16 cellular contexts compared by ENCODE assay signal in the genomic region with DNA sequence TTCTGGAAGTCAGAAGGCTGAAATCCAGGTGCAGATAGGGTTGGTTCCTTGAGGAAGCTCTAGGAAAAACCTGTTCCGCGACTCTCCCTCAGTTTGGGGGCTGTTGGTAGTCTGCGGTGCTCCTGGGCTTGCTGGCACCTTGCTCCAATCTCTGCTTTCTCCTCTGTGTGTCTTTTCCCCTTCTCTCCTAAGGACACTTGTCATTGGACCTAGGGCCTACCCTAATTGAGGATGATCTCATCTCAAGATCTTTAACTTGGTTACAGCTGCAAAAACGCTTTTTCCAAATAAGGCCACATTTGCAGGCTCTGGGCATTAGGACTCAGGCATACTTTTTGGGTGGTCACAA. TPM values are rescaled to one million over a fixed set of nuclear protein-coding genes. Genes with fewer than 3 reads are reported as not detected.
DNase-seq lines count a peak whose midpoint lies in the region; ATAC-seq and TF ChIP-seq lines count a peak whose summit lies in the region.
"Had no signal": no experiment of that assay in that cellular context is flagged by ENCODE, and none has a peak within 500 bp of the region (broad histone marks: within the 10 kb centered on the region; RNA-seq: fewer than 3 reads in every experiment).

No MANE protein-coding gene starts in this region.

- H3K27ac ChIP-seq in H9 (ENCODE audit: insufficient read length, low read depth, low read length) (no peak overlapping the region), RWPE2 (ENCODE audit: poor library complexity, severe bottlenecking) (peak overlapping the region; percentile 99), gastrocnemius medialis (peak overlapping the region; percentile 63 to 81 (median 74))
- H3K27ac ChIP-seq: BLaER1 treated with 17β-estradiol and CSF1 and Interleukin-3, amounts not matched to agents 10 nM and 100 nM had no signal

- no peaks in the 10 kb centered on the region for H4K20me1 ChIP-seq in H9 (ENCODE audit: control insufficient read depth, insufficient read depth, insufficient read length)

- H3K4ac ChIP-seq in H9 (ENCODE audit: low read depth, low read length), result no peak overlapping the region; the same call in 1 of the 2 replicates

- H3K4me3 ChIP-seq in RWPE2 (ENCODE audit: severe bottlenecking), result no peak overlapping the region
- H3K4me3 ChIP-seq in gastrocnemius medialis, result no peak overlapping the region
- H3K4me3 ChIP-seq: BLaER1 treated with 17β-estradiol and CSF1 and Interleukin-3, amounts not matched to agents 10 nM and 100 nM; upper lobe of right lung had no signal

- H2BK12ac ChIP-seq in H9 (ENCODE audit: insufficient read length, low read depth, low read length), result no peak overlapping the region

- H3K9me3 ChIP-seq in H9 (ENCODE audit: control insufficient read depth, low read depth, low read length) (no peaks in the 10 kb centered on the region), RWPE2 (ENCODE audit: severe bottlenecking) (no peaks in the 10 kb centered on the region), gastrocnemius medialis (no peaks in the 10 kb centered on the region)
- H3K9me3 ChIP-seq: BLaER1 treated with 17β-estradiol and CSF1 and Interleukin-3, amounts not matched to agents 10 nM and 100 nM; upper lobe of right lung had no signal

- peak overlapping the region; percentile 32; the same call in 1 of the 2 replicates for H3K14ac ChIP-seq in H9 (ENCODE audit: insufficient read depth, low read length)

- no peak overlapping the region for H3K9ac ChIP-seq in H9 (ENCODE audit: extremely low read depth, insufficient read length, low read length)
- H3K9ac ChIP-seq: BLaER1 treated with 17β-estradiol and CSF1 and Interleukin-3, amounts not matched to agents 10 nM and 100 nM had no signal

- peak overlapping the region; percentile 13 for H3K18ac ChIP-seq in H9 (ENCODE audit: insufficient read length, low read depth, low read length)

- no peak for TF ChIP-seq CTCF in H9 (conservative IDR thresholded peaks at IDR 0.05)
- TF ChIP-seq CTCF in RWPE2 (IDR thresholded peaks at IDR 0.05; ENCODE audit: poor library complexity, severe bottlenecking), result no peak
- no peak for TF ChIP-seq CTCF in glutamatergic neuron (IDR thresholded peaks at IDR 0.05; ENCODE audit: partially characterized antibody, unreplicated experiment)
- TF ChIP-seq CTCF in gastrocnemius medialis (IDR thresholded peaks at IDR 0.05 in 4 of 5, conservative IDR thresholded peaks at IDR 0.05 in 1 of 5), result no peak
- no peak for TF ChIP-seq CTCF in CD14-positive monocyte (IDR thresholded peaks at IDR 0.05)

- H2AK5ac ChIP-seq in H9 (ENCODE audit: insufficient read length, low read length), result no peak overlapping the region

- H3K27me3 Mint-ChIP-seq in H9 (ENCODE audit: low read depth), result peaks cover 15% of the 10 kb centered on the region
- H3K27me3 Mint-ChIP-seq in glutamatergic neuron (ENCODE audit: unreplicated experiment), result peaks cover 10% of the 10 kb centered on the region
- peaks cover 4 to 8% (median 5%) of the 10 kb centered on the region in 3 donors for H3K27me3 Mint-ChIP-seq in CD14-positive monocyte (ENCODE audit: low read depth in 3 of 3)

- H3K27ac Mint-ChIP-seq in H9 (peak overlapping the region in 2 of 3 experiments; percentile 89 to 94; a peak in 5 of 7 replicates), glutamatergic neuron (ENCODE audit: unreplicated experiment) (peak overlapping the region; percentile 8), CD14-positive monocyte (no peak overlapping the region)
- H3K27ac Mint-ChIP-seq: activated CD8-positive, alpha-beta T cell treated with anti-CD3 and anti-CD28 coated beads for 36 hours; naive thymus-derived CD4-positive, alpha-beta T cell had no signal

- H3K36me3 ChIP-seq in RWPE2 (ENCODE audit: low read depth), result no peaks in the 10 kb centered on the region
- no peaks in the 10 kb centered on the region for H3K36me3 ChIP-seq in gastrocnemius medialis
- H3K36me3 ChIP-seq: BLaER1 treated with 17β-estradiol and CSF1 and Interleukin-3, amounts not matched to agents 10 nM and 100 nM; upper lobe of right lung had no signal

- WGBS in H9 (ENCODE audit: extremely low coverage, insufficient read length, low lambda C conversion rate), result no CpG with 5 or more reads among the region's 4 CpGs

- in situ Hi-C loops in gastrocnemius medialis (cut with MboI; ENCODE audit: low sequenced_read_pairs in 4 of 4), result no loop called here

- no peaks in the 10 kb centered on the region for H3K79me2 ChIP-seq in H9 (ENCODE audit: insufficient read depth, low read length)

- ATAC-seq in RWPE2 (ENCODE audit: low read depth) (peak; percentile 18), gastrocnemius medialis (peak in 1 of 2 donors; percentile 23)
- ATAC-seq: activated CD8-positive, alpha-beta T cell treated with anti-CD3 and anti-CD28 coated beads for 36 hours; naive thymus-derived CD4-positive, alpha-beta T cell; Right ventricle myocardium inferior had no signal

- no peak overlapping the region for H2BK120ac ChIP-seq in H9 (ENCODE audit: low read depth, low read length, poor library complexity, severe bottlenecking)

- no peak overlapping the region for H4K5ac ChIP-seq in H9 (ENCODE audit: insufficient read length, low read depth, low read length)

- H4K91ac ChIP-seq in H9 (ENCODE audit: insufficient read length, low read depth, low read length), result no peak overlapping the region

- H3K9me3 Mint-ChIP-seq in H9 (peaks cover 13 to 14% of the 10 kb centered on the region in 2 experiments), glutamatergic neuron (ENCODE audit: unreplicated experiment) (peaks cover 15% of the 10 kb centered on the region), CD14-positive monocyte (peaks cover 0 to 4% (median 2%) of the 10 kb centered on the region in 7 donors)
- H3K9me3 Mint-ChIP-seq: activated CD8-positive, alpha-beta T cell treated with anti-CD3 and anti-CD28 coated beads for 36 hours had no signal

- H4K8ac ChIP-seq in H9 (replicated peaks; ENCODE audit: insufficient read length, low read depth, low read length), result no peak overlapping the region

- no peaks in the 10 kb centered on the region for H3K27me3 ChIP-seq in H9 (ENCODE audit: insufficient read depth, low read length)
- no peaks in the 10 kb centered on the region for H3K27me3 ChIP-seq in RWPE2 (ENCODE audit: insufficient read depth, poor library complexity, severe bottlenecking)
- no peaks in the 10 kb centered on the region for H3K27me3 ChIP-seq in gastrocnemius medialis

- H3K4me3 Mint-ChIP-seq in H9 (no peak overlapping the region; a peak in 1 of 5 replicates), glutamatergic neuron (ENCODE audit: unreplicated experiment) (no peak overlapping the region), CD14-positive monocyte (no peak overlapping the region)
- H3K4me3 Mint-ChIP-seq: activated CD8-positive, alpha-beta T cell treated with anti-CD3 and anti-CD28 coated beads for 36 hours; naive thymus-derived CD4-positive, alpha-beta T cell had no signal

- peaks cover 34 to 37% of the 10 kb centered on the region in 2 experiments for H3K4me1 Mint-ChIP-seq in H9
- H3K4me1 Mint-ChIP-seq in glutamatergic neuron (ENCODE audit: low read depth, unreplicated experiment), result peaks cover 7% of the 10 kb centered on the region
- no peaks in the 10 kb centered on the region for H3K4me1 Mint-ChIP-seq in CD14-positive monocyte
- H3K4me1 Mint-ChIP-seq: naive thymus-derived CD4-positive, alpha-beta T cell had no signal

- H3K36me3 Mint-ChIP-seq in H9 (ENCODE audit: insufficient read depth in 1 of 3, low read depth in 3 of 3) (peaks cover 2 to 18% (median 4%) of the 10 kb centered on the region in 3 experiments; a peak in 6 of 7 replicates), glutamatergic neuron (ENCODE audit: unreplicated experiment) (peaks cover 24% of the 10 kb centered on the region), CD14-positive monocyte (no peaks in the 10 kb centered on the region)
- H3K36me3 Mint-ChIP-seq: naive thymus-derived CD4-positive, alpha-beta T cell had no signal

- no peak overlapping the region for H2BK15ac ChIP-seq in H9 (ENCODE audit: low read depth, low read length)

- H2AFZ ChIP-seq in H9 (ENCODE audit: low read length), result no peak overlapping the region

- H2BK20ac ChIP-seq in H9 (ENCODE audit: low read depth, low read length, poor library complexity, severe bottlenecking), result no peak overlapping the region

- H3K23me2 ChIP-seq in H9 (ENCODE audit: insufficient read length, low read depth, low read length, poor library complexity, severe bottlenecking), result no peaks in the 10 kb centered on the region

- H3K4me1 ChIP-seq in H9 (ENCODE audit: insufficient read depth, low read length) (peaks cover 13% of the 10 kb centered on the region), RWPE2 (ENCODE audit: insufficient read depth, poor library complexity, severe bottlenecking) (peaks cover 39% of the 10 kb centered on the region), gastrocnemius medialis (peaks cover 7 to 14% of the 10 kb centered on the region in 2 donors)
- H3K4me1 ChIP-seq: upper lobe of right lung had no signal

- no peak overlapping the region for H3K56ac ChIP-seq in H9 (ENCODE audit: insufficient read length, low read depth, low read length)

- intact Hi-C loops in gastrocnemius medialis (cut with DNase I; ENCODE audit: low total_unique reads) (loop anchor here (5.0 kb wide), 1 partner anchor 91 kb away; a partner anchor contains a TSS), CD14-positive monocyte (cut with micrococcal nuclease) (no loop called here)

- H2BK5ac ChIP-seq in H9 (ENCODE audit: insufficient read length, low read length), result no peak overlapping the region

- H3K79me1 ChIP-seq in H9 (ENCODE audit: insufficient read depth, low read depth, low read length, poor library complexity, severe bottlenecking), result no peaks in the 10 kb centered on the region

- no peak overlapping the region for H3K23ac ChIP-seq in H9 (ENCODE audit: insufficient read length, low read depth, low read length)

- H3K4me2 ChIP-seq in H9 (ENCODE audit: insufficient read depth, insufficient read length, low read length), result no peak overlapping the region

- TF ChIP-seq POLR2A in gastrocnemius medialis (IDR thresholded peaks at IDR 0.05), result no peak

- peak; percentile 64 for DNase-seq in H9
- DNase-seq in RWPE2 (ENCODE audit: low spot score), result no peak
- DNase-seq in glutamatergic neuron, result no peak
- no peak for DNase-seq in gastrocnemius medialis
- no peak for DNase-seq in DMS114 treated with DMSO at 0.1 percent for 48 hours (lab: John Stamatoyannopoulos, UW; ENCODE audit: unreplicated experiment)
- DNase-seq in activated CD4-positive, alpha-beta T cell treated with anti-CD3 and anti-CD28 coated beads, Interleukin-2, amount 50 U/mL, for 4 hours, result no peak
- DNase-seq in CD14-positive monocyte (ENCODE audit: low spot score), result no peak
- no peak for DNase-seq in NCI-H526 (lab: John Stamatoyannopoulos, UW)
- DNase-seq: activated CD8-positive, alpha-beta T cell treated with anti-CD3 and anti-CD28 coated beads for 36 hours; GDM1; naive thymus-derived CD4-positive, alpha-beta T cell; NCI-H187 had no signal

- no peak overlapping the region for H3T11ph ChIP-seq in H9 (ENCODE audit: low read length)

RNA-seq across cellular contexts. Expression of a gene that starts 12.9 kb away (rescaled TPM):
- 6.0 and 6.3 TPM in 2 replicates for total RNA-seq in H9 (2021)
- total RNA-seq in glutamatergic neuron (ENCODE audit: unreplicated experiment), result 105 TPM
- not detected for total RNA-seq in gastrocnemius medialis
- polyA plus RNA-seq in CD14-positive monocyte, result not detected
- total RNA-seq: activated CD8-positive, alpha-beta T cell treated with anti-CD3 and anti-CD28 coated beads for 36 hours; LHCN-M2; naive thymus-derived CD4-positive, alpha-beta T cell; Right ventricle myocardium inferior had no signal
- polyA plus RNA-seq: naive thymus-derived CD4-positive, alpha-beta T cell had no signal

Comparison
In these comparisons a context has a peak if more than half of its experiments do, and no peak if none do; other contexts are left out.
1. H3K27ac Mint-ChIP-seq: peak in H9 (2 of 3) and glutamatergic neuron (single experiment); none in CD14-positive monocyte (0 of 7).
2. RNA of a gene that starts 12.9 kb away (total RNA-seq): 105 TPM in glutamatergic neuron (single experiment); 6.0 to 6.3 TPM in H9 and not detected in gastrocnemius medialis; every median in the first group is over 10 times any median in the second.